ENCODE assay signal across 1 cellular context in genomic region chr4:152708806-152709205, GRCh38.
TF ChIP-seq lines count a peak whose summit lies in the region.

No MANE protein-coding gene starts in this region.

TF ChIP-seq in H1, 55 proteins besides CTCF, POLR2A, EP300 and RAD21:
- TF ChIP-seq CBX5 (IDR thresholded peaks at IDR 0.05; ENCODE audit: low read depth, low read length) (no peak), SIN3A (conservative IDR thresholded peaks at IDR 0.05 in 1 of 2, IDR thresholded peaks at IDR 0.05 in 1 of 2; ENCODE audit: low read depth in 1 of 2, low read length in 2 of 2) (no peak), SP4 (IDR thresholded peaks at IDR 0.05; ENCODE audit: low read length) (no peak), CHD2 (IDR thresholded peaks at IDR 0.05; ENCODE audit: low read length) (no peak), KDM1A (IDR thresholded peaks at IDR 0.05; ENCODE audit: borderline replicate concordance, low read length) (no peak), KDM4A (IDR thresholded peaks at IDR 0.05; ENCODE audit: low read depth, low read length, severe bottlenecking) (no peak), CTBP2 (IDR thresholded peaks at IDR 0.05; ENCODE audit: borderline replicate concordance, insufficient read depth, insufficient read length, low read length) (no peak), CREB1 (IDR thresholded peaks at IDR 0.05) (no peak), FOSL1 (IDR thresholded peaks at IDR 0.05; ENCODE audit: insufficient read depth, low read depth, low read length) (no peak), CEBPB (IDR thresholded peaks at IDR 0.05; ENCODE audit: low read depth, low read length) (no peak), SIRT6 (IDR thresholded peaks at IDR 0.05; ENCODE audit: low read length) (no peak), HDAC2 (IDR thresholded peaks at IDR 0.05; ENCODE audit: borderline replicate concordance in 1 of 2, low read depth in 2 of 2, low read length in 2 of 2) (no peak), HDAC6 (IDR thresholded peaks at IDR 0.05; ENCODE audit: low read depth, low read length) (no peak), RFX5 (IDR thresholded peaks at IDR 0.05; ENCODE audit: borderline replicate concordance, low read depth, low read length) (no peak), TEAD4 (IDR thresholded peaks at IDR 0.05; ENCODE audit: low read depth, low read length) (no peak), BRCA1 (IDR thresholded peaks at IDR 0.05; ENCODE audit: low read depth, low read length) (no peak)
- TF ChIP-seq, protein P1, sequence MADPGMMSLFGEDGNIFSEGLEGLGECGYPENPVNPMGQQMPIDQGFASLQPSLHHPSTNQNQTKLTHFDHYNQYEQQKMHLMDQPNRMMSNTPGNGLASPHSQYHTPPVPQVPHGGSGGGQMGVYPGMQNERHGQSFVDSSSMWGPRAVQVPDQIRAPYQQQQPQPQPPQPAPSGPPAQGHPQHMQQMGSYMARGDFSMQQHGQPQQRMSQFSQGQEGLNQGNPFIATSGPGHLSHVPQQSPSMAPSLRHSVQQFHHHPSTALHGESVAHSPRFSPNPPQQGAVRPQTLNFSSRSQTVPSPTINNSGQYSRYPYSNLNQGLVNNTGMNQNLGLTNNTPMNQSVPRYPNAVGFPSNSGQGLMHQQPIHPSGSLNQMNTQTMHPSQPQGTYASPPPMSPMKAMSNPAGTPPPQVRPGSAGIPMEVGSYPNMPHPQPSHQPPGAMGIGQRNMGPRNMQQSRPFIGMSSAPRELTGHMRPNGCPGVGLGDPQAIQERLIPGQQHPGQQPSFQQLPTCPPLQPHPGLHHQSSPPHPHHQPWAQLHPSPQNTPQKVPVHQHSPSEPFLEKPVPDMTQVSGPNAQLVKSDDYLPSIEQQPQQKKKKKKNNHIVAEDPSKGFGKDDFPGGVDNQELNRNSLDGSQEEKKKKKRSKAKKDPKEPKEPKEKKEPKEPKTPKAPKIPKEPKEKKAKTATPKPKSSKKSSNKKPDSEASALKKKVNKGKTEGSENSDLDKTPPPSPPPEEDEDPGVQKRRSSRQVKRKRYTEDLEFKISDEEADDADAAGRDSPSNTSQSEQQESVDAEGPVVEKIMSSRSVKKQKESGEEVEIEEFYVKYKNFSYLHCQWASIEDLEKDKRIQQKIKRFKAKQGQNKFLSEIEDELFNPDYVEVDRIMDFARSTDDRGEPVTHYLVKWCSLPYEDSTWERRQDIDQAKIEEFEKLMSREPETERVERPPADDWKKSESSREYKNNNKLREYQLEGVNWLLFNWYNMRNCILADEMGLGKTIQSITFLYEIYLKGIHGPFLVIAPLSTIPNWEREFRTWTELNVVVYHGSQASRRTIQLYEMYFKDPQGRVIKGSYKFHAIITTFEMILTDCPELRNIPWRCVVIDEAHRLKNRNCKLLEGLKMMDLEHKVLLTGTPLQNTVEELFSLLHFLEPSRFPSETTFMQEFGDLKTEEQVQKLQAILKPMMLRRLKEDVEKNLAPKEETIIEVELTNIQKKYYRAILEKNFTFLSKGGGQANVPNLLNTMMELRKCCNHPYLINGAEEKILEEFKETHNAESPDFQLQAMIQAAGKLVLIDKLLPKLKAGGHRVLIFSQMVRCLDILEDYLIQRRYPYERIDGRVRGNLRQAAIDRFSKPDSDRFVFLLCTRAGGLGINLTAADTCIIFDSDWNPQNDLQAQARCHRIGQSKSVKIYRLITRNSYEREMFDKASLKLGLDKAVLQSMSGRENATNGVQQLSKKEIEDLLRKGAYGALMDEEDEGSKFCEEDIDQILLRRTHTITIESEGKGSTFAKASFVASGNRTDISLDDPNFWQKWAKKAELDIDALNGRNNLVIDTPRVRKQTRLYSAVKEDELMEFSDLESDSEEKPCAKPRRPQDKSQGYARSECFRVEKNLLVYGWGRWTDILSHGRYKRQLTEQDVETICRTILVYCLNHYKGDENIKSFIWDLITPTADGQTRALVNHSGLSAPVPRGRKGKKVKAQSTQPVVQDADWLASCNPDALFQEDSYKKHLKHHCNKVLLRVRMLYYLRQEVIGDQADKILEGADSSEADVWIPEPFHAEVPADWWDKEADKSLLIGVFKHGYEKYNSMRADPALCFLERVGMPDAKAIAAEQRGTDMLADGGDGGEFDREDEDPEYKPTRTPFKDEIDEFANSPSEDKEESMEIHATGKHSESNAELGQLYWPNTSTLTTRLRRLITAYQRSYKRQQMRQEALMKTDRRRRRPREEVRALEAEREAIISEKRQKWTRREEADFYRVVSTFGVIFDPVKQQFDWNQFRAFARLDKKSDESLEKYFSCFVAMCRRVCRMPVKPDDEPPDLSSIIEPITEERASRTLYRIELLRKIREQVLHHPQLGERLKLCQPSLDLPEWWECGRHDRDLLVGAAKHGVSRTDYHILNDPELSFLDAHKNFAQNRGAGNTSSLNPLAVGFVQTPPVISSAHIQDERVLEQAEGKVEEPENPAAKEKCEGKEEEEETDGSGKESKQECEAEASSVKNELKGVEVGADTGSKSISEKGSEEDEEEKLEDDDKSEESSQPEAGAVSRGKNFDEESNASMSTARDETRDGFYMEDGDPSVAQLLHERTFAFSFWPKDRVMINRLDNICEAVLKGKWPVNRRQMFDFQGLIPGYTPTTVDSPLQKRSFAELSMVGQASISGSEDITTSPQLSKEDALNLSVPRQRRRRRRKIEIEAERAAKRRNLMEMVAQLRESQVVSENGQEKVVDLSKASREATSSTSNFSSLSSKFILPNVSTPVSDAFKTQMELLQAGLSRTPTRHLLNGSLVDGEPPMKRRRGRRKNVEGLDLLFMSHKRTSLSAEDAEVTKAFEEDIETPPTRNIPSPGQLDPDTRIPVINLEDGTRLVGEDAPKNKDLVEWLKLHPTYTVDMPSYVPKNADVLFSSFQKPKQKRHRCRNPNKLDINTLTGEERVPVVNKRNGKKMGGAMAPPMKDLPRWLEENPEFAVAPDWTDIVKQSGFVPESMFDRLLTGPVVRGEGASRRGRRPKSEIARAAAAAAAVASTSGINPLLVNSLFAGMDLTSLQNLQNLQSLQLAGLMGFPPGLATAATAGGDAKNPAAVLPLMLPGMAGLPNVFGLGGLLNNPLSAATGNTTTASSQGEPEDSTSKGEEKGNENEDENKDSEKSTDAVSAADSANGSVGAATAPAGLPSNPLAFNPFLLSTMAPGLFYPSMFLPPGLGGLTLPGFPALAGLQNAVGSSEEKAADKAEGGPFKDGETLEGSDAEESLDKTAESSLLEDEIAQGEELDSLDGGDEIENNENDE (IDR thresholded peaks at IDR 0.05; ENCODE audit: insufficient replicate concordance, low read length), result no peak
TF ChIP-seq in H1: peak in this region for 0.
